Comparison of ENCODE assay signal across 1 cellular context in genomic region chr4:3596957-3597733, GRCh38.
TF ChIP-seq lines count a peak whose summit lies in the region.

No MANE protein-coding gene starts in this region.

TF ChIP-seq in HepG2, 621 proteins besides CTCF, POLR2A, EP300 and RAD21 (continued from another document):
- peak; percentile 45; the same call in 1 of the 2 replicates for TF ChIP-seq ZNF687 (CRISPR knock-in tag; IDR thresholded peaks at IDR 0.05)
